In the genomic region with DNA sequence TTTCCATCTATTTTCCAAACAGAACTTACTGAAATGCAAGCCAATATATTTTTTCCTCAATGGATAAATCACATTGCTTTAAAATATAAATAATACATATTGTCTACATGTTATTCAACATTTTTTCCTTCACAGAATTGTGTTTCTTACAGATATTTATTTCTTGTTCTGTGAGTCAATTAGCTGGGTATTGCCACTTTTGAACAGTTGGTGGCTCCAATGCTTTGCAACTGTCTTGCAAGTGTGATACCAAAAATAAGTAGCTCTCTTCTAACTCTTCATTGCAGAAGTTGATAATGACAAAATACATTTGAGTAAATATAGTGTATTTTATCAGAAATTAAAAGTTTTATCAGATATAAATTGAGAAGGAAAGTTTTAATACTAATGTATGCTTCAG, we compare ENCODE assay signal across 9 cellular contexts. TPM values are rescaled to one million over a fixed set of nuclear protein-coding genes. Genes with fewer than 3 reads are reported as not detected.
DNase-seq lines count a peak whose midpoint lies in the region; ATAC-seq and TF ChIP-seq lines count a peak whose summit lies in the region.
"Had no signal": no experiment of that assay in that cellular context is flagged by ENCODE, and none has a peak within 500 bp of the region (broad histone marks: within the 10 kb centered on the region; RNA-seq: fewer than 3 reads in every experiment).

No MANE protein-coding gene starts in this region.

- no peak overlapping the region for H3K4me2 ChIP-seq in osteoblast (ENCODE audit: insufficient read depth, low read length)

- no peaks in the 10 kb centered on the region for H3K27me3 ChIP-seq in osteoblast (ENCODE audit: insufficient read depth, low read length)
- no peaks in the 10 kb centered on the region for H3K27me3 ChIP-seq in Peyer's patch
- H3K27me3 ChIP-seq: sigmoid colon, SJCRH30 had no signal

- TF ChIP-seq CTCF in cardiac fibroblast (IDR thresholded peaks at IDR 0.05; ENCODE audit: low read depth, low read length) (peak; percentile 25), osteoblast (IDR thresholded peaks at IDR 0.05; ENCODE audit: extremely low read depth, low read depth, low read length) (peak; percentile 28), Peyer's patch (IDR thresholded peaks at IDR 0.05) (peak in 1 of 6 experiments; percentile 14)

- no peaks in the 10 kb centered on the region for H3K79me2 ChIP-seq in osteoblast (ENCODE audit: insufficient read depth, low read length)

- H3K36me3 ChIP-seq in osteoblast (ENCODE audit: insufficient read depth, low read length) = no peaks in the 10 kb centered on the region
- no peaks in the 10 kb centered on the region for H3K36me3 ChIP-seq in Peyer's patch
- H3K36me3 ChIP-seq: sigmoid colon, SJCRH30 had no signal

- H3K27ac ChIP-seq in osteoblast (ENCODE audit: low read depth, low read length) = no peak overlapping the region
- no peak overlapping the region for H3K27ac ChIP-seq in Peyer's patch
- H3K27ac ChIP-seq: sigmoid colon, SJCRH30 had no signal

- H3K4me3 ChIP-seq in cardiac fibroblast (replicated peaks in 1 of 2; ENCODE audit: low read depth in 2 of 2, low read length in 2 of 2) (no peak overlapping the region), osteoblast (ENCODE audit: insufficient read depth, low read length) (no peak overlapping the region), Peyer's patch (no peak overlapping the region)
- H3K4me3 ChIP-seq: sigmoid colon, SJCRH30 had no signal

- peak; percentile 8 for DNase-seq in LHCN-M2 (ENCODE audit: low read depth)
- peak; percentile 32 to 51 for DNase-seq in cardiac fibroblast (ENCODE audit: low read depth in 2 of 2)
- no peak for DNase-seq in osteoblast (ENCODE audit: insufficient read length, low spot score, missing footprints)
- DNase-seq in Peyer's patch = no peak
- DNase-seq in NCI-H1436 (lab: John Stamatoyannopoulos, UW) = no peak
- DNase-seq: sigmoid colon had no signal

- ATAC-seq in GM18502 (IDR thresholded peaks at IDR 0.05; ENCODE audit: poor library complexity, unreplicated experiment) (peak; percentile 46), HG03175 (IDR thresholded peaks at IDR 0.05; ENCODE audit: unreplicated experiment) (no peak)

- H3K9me3 ChIP-seq in osteoblast (ENCODE audit: low read depth, low read length) = no peaks in the 10 kb centered on the region
- H3K9me3 ChIP-seq in Peyer's patch = no peaks in the 10 kb centered on the region
- H3K9me3 ChIP-seq: sigmoid colon, SJCRH30 had no signal

- TF ChIP-seq POLR2A in Peyer's patch (IDR thresholded peaks at IDR 0.05) = no peak

- H4K20me1 ChIP-seq in osteoblast (ENCODE audit: insufficient read depth, low read length) = no peaks in the 10 kb centered on the region

- H3K4me1 ChIP-seq in osteoblast (ENCODE audit: insufficient read depth, low read length) = no peaks in the 10 kb centered on the region
- H3K4me1 ChIP-seq in Peyer's patch = no peaks in the 10 kb centered on the region
- H3K4me1 ChIP-seq: sigmoid colon, SJCRH30 had no signal

- no peak overlapping the region for H2AFZ ChIP-seq in osteoblast (ENCODE audit: low read length)

RNA-seq across cellular contexts. Expression of a gene that starts 17.1 kb away (rescaled TPM):
- total RNA-seq in LHCN-M2 (2014; rRNA removed) (0.11 TPM in 1 of 2 replicates, not detected in the other), osteoblast (0.29 and 0.36 TPM in 2 replicates), Peyer's patch (1 to 10 TPM in 1 of 4 donors, not detected in 3; 4.1 TPM)
- not detected for polyA plus RNA-seq in LHCN-M2 (2012)

RNA-seq across cellular contexts. Expression of a gene that starts 33.9 kb away (rescaled TPM):
- 2.6 and 3.6 TPM in 2 replicates for total RNA-seq in LHCN-M2 (2014; rRNA removed)
- 0.49 TPM for polyA plus RNA-seq in LHCN-M2 (2012)
- 3.2 and 4.0 TPM in 2 replicates for total RNA-seq in osteoblast
- total RNA-seq in Peyer's patch = 10 to 100 TPM in 1 of 4 donors, 1 to 10 TPM in 2, under 1 TPM in 1; 0.88 to 10.4 (median 4.5) TPM

Comparison
In these comparisons a context has a peak if more than half of its experiments do, and no peak if none do; other contexts are left out.
1. DNase-seq: peak in LHCN-M2 (single experiment) and cardiac fibroblast (2 of 2); none in osteoblast (single experiment), Peyer's patch (0 of 3) and NCI-H1436 (single experiment).